ENCODE assay signal across 10 cellular contexts in the genomic region with DNA sequence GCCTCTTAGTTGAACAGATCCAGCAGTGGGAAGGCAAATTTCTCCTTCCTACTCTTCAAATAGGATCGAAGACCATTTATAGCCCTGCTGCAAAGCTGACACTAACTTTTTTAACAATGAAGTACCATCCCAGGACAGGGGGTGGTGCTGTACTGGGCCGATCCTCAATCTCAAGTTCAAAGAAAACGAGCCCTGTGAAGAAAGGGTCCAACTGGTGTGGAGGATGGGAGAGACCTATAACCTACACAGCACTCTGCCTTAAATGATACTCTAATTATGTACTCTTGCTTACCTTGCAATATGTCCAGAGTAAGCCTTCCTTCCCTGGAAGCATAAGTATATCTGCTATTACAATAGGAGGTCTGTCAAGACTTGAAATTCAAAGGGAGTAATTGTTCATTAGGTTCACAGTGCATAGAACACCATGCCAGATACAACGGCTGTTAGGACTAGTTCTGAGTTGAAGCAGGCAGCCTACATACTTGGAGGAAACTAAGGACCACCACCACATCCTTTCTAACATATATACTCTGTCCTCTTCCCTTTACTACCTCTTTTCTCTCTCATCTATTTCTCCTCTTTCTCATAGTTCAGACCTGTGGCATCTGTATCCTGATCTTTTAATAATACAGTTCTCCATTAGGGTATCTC. TPM values are rescaled to one million over a fixed set of nuclear protein-coding genes. Genes with fewer than 3 reads are reported as not detected.
DNase-seq lines count a peak whose midpoint lies in the region; ATAC-seq and TF ChIP-seq lines count a peak whose summit lies in the region.
"Had no signal": no experiment of that assay in that cellular context is flagged by ENCODE, and none has a peak within 500 bp of the region (broad histone marks: within the 10 kb centered on the region; RNA-seq: fewer than 3 reads in every experiment).

No MANE protein-coding gene starts in this region.

- TF ChIP-seq CTCF in RWPE2 (IDR thresholded peaks at IDR 0.05; ENCODE audit: poor library complexity, severe bottlenecking) (peak; percentile 32), fibroblast of lung (conservative IDR thresholded peaks at IDR 0.05 in 1 of 2, IDR thresholded peaks at IDR 0.05 in 1 of 2; ENCODE audit: low read depth in 1 of 2, low read length in 2 of 2) (peak; percentile 37 to 47), psoas muscle (IDR thresholded peaks at IDR 0.05) (peak; percentile 26)

- H4K20me1 ChIP-seq in fibroblast of lung (ENCODE audit: control insufficient read depth, extremely low read depth, insufficient read depth, low read length), result no peaks in the 10 kb centered on the region

- H3K79me2 ChIP-seq in fibroblast of lung (ENCODE audit: control insufficient read depth, insufficient read depth, low read length), result peaks cover 93% of the 10 kb centered on the region

- peaks cover 85% of the 10 kb centered on the region for H3K36me3 ChIP-seq in RWPE2 (ENCODE audit: low read depth)
- peaks cover 4% of the 10 kb centered on the region for H3K36me3 ChIP-seq in fibroblast of lung (ENCODE audit: control insufficient read depth, insufficient read depth, low read length)
- no peaks in the 10 kb centered on the region for H3K36me3 ChIP-seq in psoas muscle (ENCODE audit: insufficient read depth in 1 of 2, low read depth in 1 of 2)

- no peak overlapping the region for H3K9ac ChIP-seq in fibroblast of lung (ENCODE audit: insufficient read depth, low read length)

- ATAC-seq in RWPE2 (ENCODE audit: low read depth) (peak; percentile 62), psoas muscle (peak; percentile 34 to 52 (median 46)), GM21526 (IDR thresholded peaks at IDR 0.05; ENCODE audit: low FRiP score, unreplicated experiment) (no peak)

- intact Hi-C loops in psoas muscle (cut with DNase I), result loop anchor here in 1 of 2 donors (1.0 kb wide), 1 partner anchor 33 kb away; no protein-coding TSS in a partner anchor

- DNase-seq in DMS 273 (lab: John Stamatoyannopoulos, UW; ENCODE audit: unreplicated experiment) (peak; percentile 56), DMS 273 treated with DMSO at 0.1 percent for 48 hours (lab: John Stamatoyannopoulos, UW) (no peak), RWPE2 (ENCODE audit: low spot score) (no peak), fibroblast of lung (ENCODE audit: low read depth in 2 of 2) (peak in 1 of 2 donors; percentile 6), psoas muscle (no peak), NCI-H1694 (lab: John Stamatoyannopoulos, UW) (no peak)
- no peak for DNase-seq in activated CD8-positive, alpha-beta memory T cell treated with anti-CD3 and anti-CD28 coated beads, Interleukin-2, amount 50 U/mL, for 4 hours
- DNase-seq: central memory CD4-positive, alpha-beta T cell; NCI-H524 treated with DMSO at 0.1 percent for 48 hours had no signal

- H3K4me2 ChIP-seq in fibroblast of lung (ENCODE audit: extremely low read depth, insufficient read depth, low read length), result no peak overlapping the region

- no peak overlapping the region for H3K4me3 ChIP-seq in RWPE2 (ENCODE audit: severe bottlenecking)
- no peak overlapping the region for H3K4me3 ChIP-seq in fibroblast of lung (replicated peaks in 1 of 4; ENCODE audit: control extremely low read depth in 1 of 4, insufficient read depth in 1 of 4, low read depth in 3 of 4, low read length in 4 of 4)
- H3K4me3 ChIP-seq in psoas muscle, result no peak overlapping the region

- H3K27ac ChIP-seq in RWPE2 (ENCODE audit: poor library complexity, severe bottlenecking) (no peak overlapping the region), fibroblast of lung (ENCODE audit: insufficient read depth, low read length) (no peak overlapping the region), psoas muscle (no peak overlapping the region)

- H3K9me3 ChIP-seq in RWPE2 (ENCODE audit: severe bottlenecking) (no peaks in the 10 kb centered on the region), fibroblast of lung (ENCODE audit: control insufficient read depth, insufficient read depth, low read depth, low read length) (no peaks in the 10 kb centered on the region), psoas muscle (no peaks in the 10 kb centered on the region)

- H3K27me3 ChIP-seq in RWPE2 (ENCODE audit: insufficient read depth, poor library complexity, severe bottlenecking) (no peaks in the 10 kb centered on the region), fibroblast of lung (ENCODE audit: control insufficient read depth, insufficient read depth, low read length) (no peaks in the 10 kb centered on the region), psoas muscle (ENCODE audit: insufficient read depth in 3 of 3, low read length in 2 of 3) (no peaks in the 10 kb centered on the region)

- WGBS in psoas muscle, 3 donors, result 48 to 66% (median 56%) methylated on average over 4 of the region's 4 CpGs

- H3K4me1 ChIP-seq in RWPE2 (ENCODE audit: insufficient read depth, poor library complexity, severe bottlenecking), result peaks cover 24% of the 10 kb centered on the region
- H3K4me1 ChIP-seq in fibroblast of lung (ENCODE audit: control insufficient read depth, extremely low read depth, insufficient read depth, low read length), result no peaks in the 10 kb centered on the region
- peaks cover 58% of the 10 kb centered on the region for H3K4me1 ChIP-seq in psoas muscle

- no peak overlapping the region for H2AFZ ChIP-seq in fibroblast of lung (ENCODE audit: low read length)

RNA-seq across cellular contexts. Expression of a gene that starts 6.2 kb away (rescaled TPM):
- 117 and 118 TPM in 2 replicates for total RNA-seq in fibroblast of lung
- polyA plus RNA-seq in fibroblast of lung, result 94.0 and 103 TPM in 2 replicates
- polyA plus RNA-seq in fibroblast of lung (2012), result 83.5 and 97.2 TPM in 2 replicates
- 9.8 and 13.2 TPM in 2 replicates for polyA minus RNA-seq in fibroblast of lung (ENCODE audit: low replicate concordance)
- total RNA-seq in psoas muscle, result 100 to 1,000 TPM in 3 of 4 donors, 10 to 100 TPM in 1; 84.2 to 174 (median 150) TPM
- 100 to 1,000 TPM in 2 of 3 donors, 10 to 100 TPM in 1; 72.3 to 212 (median 157) TPM for polyA plus RNA-seq in psoas muscle

RNA-seq across cellular contexts. Expression of a gene that starts 38.4 kb away (rescaled TPM):
- 482 and 522 TPM in 2 replicates for total RNA-seq in fibroblast of lung
- polyA plus RNA-seq in fibroblast of lung, result 148 and 190 TPM in 2 replicates
- polyA plus RNA-seq in fibroblast of lung (2012), result 141 and 176 TPM in 2 replicates
- polyA minus RNA-seq in fibroblast of lung (ENCODE audit: low replicate concordance), result 86.7 and 245 TPM in 2 replicates
- 100 to 1,000 TPM; 321 to 498 (median 441) TPM for total RNA-seq in psoas muscle
- polyA plus RNA-seq in psoas muscle, result 100 to 1,000 TPM; 289 to 718 (median 626) TPM
